ENCODE assay signal across 8 cellular contexts in the genomic region with DNA sequence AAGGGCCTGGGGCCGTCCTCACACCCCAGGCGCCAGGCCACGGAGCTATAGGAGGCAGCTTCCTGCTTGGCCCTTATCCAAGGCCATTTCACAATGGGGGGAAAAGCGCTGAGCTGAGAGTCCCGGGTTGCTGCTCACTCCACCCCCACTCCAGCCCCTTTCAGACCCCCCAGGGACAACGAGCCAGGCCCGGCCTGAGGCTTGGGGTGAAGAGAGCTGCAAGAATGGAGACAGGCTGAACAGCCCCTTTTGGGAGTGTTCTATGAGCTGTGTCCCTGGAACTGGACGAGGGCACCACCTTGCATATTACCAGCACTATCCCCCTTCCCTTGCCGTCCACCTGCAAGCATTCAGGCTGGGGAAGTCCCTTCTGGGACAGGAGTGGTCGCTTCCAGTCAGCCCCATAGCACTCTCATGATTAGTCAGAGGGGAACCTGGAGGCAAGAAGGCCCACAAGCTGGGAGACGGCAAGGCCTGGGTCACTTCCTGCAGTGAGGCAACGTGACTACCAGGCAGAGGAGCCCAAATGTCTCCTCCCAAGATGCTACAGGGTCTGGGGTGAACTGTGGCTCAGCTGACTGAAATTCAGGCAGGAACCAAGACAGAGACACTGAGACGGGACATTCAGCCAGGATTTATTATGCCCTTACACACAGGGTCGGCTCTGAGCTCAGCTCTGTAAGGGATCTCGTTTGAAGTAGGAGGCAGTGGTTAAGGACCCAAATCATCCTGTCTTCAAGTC. TPM values are rescaled to one million over a fixed set of nuclear protein-coding genes. Genes with fewer than 3 reads are reported as not detected.
A peak's percentile ranks its signal among the peaks of the same experiment; 100 is the strongest.
DNase-seq lines count a peak whose midpoint lies in the region; ATAC-seq lines count a peak whose summit lies in the region.

No MANE protein-coding gene starts in this region.

- DNase-seq in NCI-H2029 (lab: John Stamatoyannopoulos, UW) (peak; percentile 49), NCI-H2029 treated with DMSO at 0.1 percent for 48 hours (lab: John Stamatoyannopoulos, UW) (no peak), NOMO-1 treated with DMSO at 0.1 percent for 48 hours (lab: John Stamatoyannopoulos, UW; ENCODE audit: unreplicated experiment) (peak; percentile 65), right cardiac atrium (peak; percentile 54 to 79 (median 76)), SHP77 treated with DMSO at 0.1 percent for 48 hours (lab: John Stamatoyannopoulos, UW) (no peak)
- DNase-seq in activated gamma-delta T cell treated with anti-CD3 and anti-CD28 coated beads, Interleukin-2, amount 50 U/mL, for 16 hours (ENCODE audit: low read depth), result peak; percentile 41
- peak; percentile 47 to 66 (median 59) for DNase-seq in stimulated activated CD4-positive, alpha-beta T cell treated with anti-CD3 and anti-CD28 coated beads, Interleukin-12 subunit alpha, Interleukin-12 subunit beta, amount 100 ng/mL, for 48 hours (ENCODE audit: low read depth in 2 of 3, low spot score in 1 of 3)

- intact Hi-C loops in right cardiac atrium (cut with DNase I), result loop anchor here (5.0 to 10.0 kb wide), 5 partner anchors 55 to 227 kb away; partner anchors contain the start of gene BMF (in 2 of the 4)

- H3K4me3 ChIP-seq in right cardiac atrium (ENCODE audit: low read length), result no peak overlapping the region

- peak; percentile 76 for ATAC-seq in HG02884 (IDR thresholded peaks at IDR 0.05; ENCODE audit: unreplicated experiment)
- ATAC-seq in right cardiac atrium, result peak; percentile 38 to 44

- peaks cover 9% of the 10 kb centered on the region for H3K4me1 ChIP-seq in right cardiac atrium (ENCODE audit: control insufficient read depth, insufficient read depth, low read length)

- WGBS in right cardiac atrium, result 32% methylated on average over 15 of the region's 15 CpGs

- H3K27me3 ChIP-seq in right cardiac atrium (ENCODE audit: control insufficient read depth, insufficient read depth), result no peaks in the 10 kb centered on the region

- H3K27ac ChIP-seq in right cardiac atrium (ENCODE audit: low read length), result peak overlapping the region; percentile 19

- no peaks in the 10 kb centered on the region for H3K9me3 ChIP-seq in right cardiac atrium (ENCODE audit: control insufficient read depth, low read length)

RNA-seq across cellular contexts. Expression of gene SRP14, which starts 8.6 kb away (rescaled TPM):
- total RNA-seq in right cardiac atrium, result 100 to 1,000 TPM; 184 to 229 (median 210) TPM
- 574 TPM for polyA plus RNA-seq in right cardiac atrium

Comparison
In these comparisons a context has a peak if more than half of its experiments do, and no peak if none do; other contexts are left out.
1. DNase-seq: peak in NCI-H2029 (single experiment), NOMO-1 treated with DMSO at 0.1 percent for 48 hours (single experiment), activated gamma-delta T cell treated with anti-CD3 and anti-CD28 coated beads, Interleukin-2, amount 50 U/mL, for 16 hours (single experiment), right cardiac atrium (3 of 3) and stimulated activated CD4-positive, alpha-beta T cell treated with anti-CD3 and anti-CD28 coated beads, Interleukin-12 subunit alpha, Interleukin-12 subunit beta, amount 100 ng/mL, for 48 hours (3 of 3); none in NCI-H2029 treated with DMSO at 0.1 percent for 48 hours (single experiment) and SHP77 treated with DMSO at 0.1 percent for 48 hours (single experiment).